In the genomic region with DNA sequence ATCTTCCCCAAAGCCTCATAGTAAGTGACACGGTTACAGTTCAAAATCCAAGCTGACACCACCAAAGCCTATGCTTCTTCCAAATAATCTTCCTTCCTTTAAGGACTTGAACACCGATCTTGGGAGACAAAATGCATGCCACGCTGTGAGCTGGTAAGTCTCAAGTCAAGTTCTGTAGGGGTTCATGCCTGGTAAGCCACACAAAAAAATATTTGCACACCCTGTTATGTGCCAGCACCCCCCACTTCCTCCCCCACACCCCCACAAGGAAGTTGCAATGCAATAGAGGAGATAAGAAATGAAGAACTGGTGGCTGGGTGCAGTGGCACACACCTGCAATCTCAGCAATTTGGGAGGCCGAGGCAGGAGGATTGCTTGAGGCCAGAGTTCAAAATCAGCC, we compare ENCODE assay signal across 1 cellular context.
TF ChIP-seq lines count a peak whose summit lies in the region.

No MANE protein-coding gene starts in this region.

TF ChIP-seq in IMR-90, 13 proteins besides CTCF, POLR2A, EP300 and RAD21 (continued from another document):
- TF ChIP-seq, protein P1, sequence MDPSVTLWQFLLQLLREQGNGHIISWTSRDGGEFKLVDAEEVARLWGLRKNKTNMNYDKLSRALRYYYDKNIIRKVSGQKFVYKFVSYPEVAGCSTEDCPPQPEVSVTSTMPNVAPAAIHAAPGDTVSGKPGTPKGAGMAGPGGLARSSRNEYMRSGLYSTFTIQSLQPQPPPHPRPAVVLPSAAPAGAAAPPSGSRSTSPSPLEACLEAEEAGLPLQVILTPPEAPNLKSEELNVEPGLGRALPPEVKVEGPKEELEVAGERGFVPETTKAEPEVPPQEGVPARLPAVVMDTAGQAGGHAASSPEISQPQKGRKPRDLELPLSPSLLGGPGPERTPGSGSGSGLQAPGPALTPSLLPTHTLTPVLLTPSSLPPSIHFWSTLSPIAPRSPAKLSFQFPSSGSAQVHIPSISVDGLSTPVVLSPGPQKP (IDR thresholded peaks at IDR 0.05; ENCODE audit: borderline replicate concordance, low read depth, low read length), result no peak
- TF ChIP-seq MAFK (IDR thresholded peaks at IDR 0.05; ENCODE audit: low read depth, low read length), result no peak
- TF ChIP-seq NFE2L2 (IDR thresholded peaks at IDR 0.05; ENCODE audit: low read depth, low read length), result no peak
- TF ChIP-seq RCOR1 (IDR thresholded peaks at IDR 0.05; ENCODE audit: insufficient replicate concordance, low read length), result no peak
- no peak for TF ChIP-seq FOS (IDR thresholded peaks at IDR 0.05; ENCODE audit: low read depth, low read length)
TF ChIP-seq in IMR-90: peak in this region for 0.
